16 cellular contexts compared by ENCODE assay signal in genomic region chr1:31657972-31658510, GRCh38. TPM values are rescaled to one million over a fixed set of nuclear protein-coding genes. Genes with fewer than 3 reads are reported as not detected.
DNase-seq lines count a peak whose midpoint lies in the region; ATAC-seq, FAIRE-seq and TF ChIP-seq lines count a peak whose summit lies in the region.
"Had no signal": no experiment of that assay in that cellular context is flagged by ENCODE, and none has a peak within 500 bp of the region (broad histone marks: within the 10 kb centered on the region; RNA-seq: fewer than 3 reads in every experiment).

No MANE protein-coding gene starts in this region.

- no peak overlapping the region for H4K91ac ChIP-seq in H1 (replicated peaks; ENCODE audit: insufficient read length, low read length)

- no peaks in the 10 kb centered on the region for H3K36me3 ChIP-seq in BLaER1
- no peaks in the 10 kb centered on the region; a peak in 1 of 8 replicates for H3K36me3 ChIP-seq in H1 (ENCODE audit: control insufficient read depth in 2 of 4, insufficient read depth in 4 of 4, low read length in 3 of 4)
- H3K36me3 ChIP-seq in osteoblast (ENCODE audit: insufficient read depth, low read length), result peaks cover 91% of the 10 kb centered on the region
- H3K36me3 ChIP-seq in PC-9 (ENCODE audit: low read depth), result no peaks in the 10 kb centered on the region
- H3K36me3 ChIP-seq: HAP-1 had no signal

- no peak for TF ChIP-seq RAD21 in H1 (IDR thresholded peaks at IDR 0.05 in 1 of 2, conservative IDR thresholded peaks at IDR 0.05 in 1 of 2; ENCODE audit: low read depth in 2 of 2, low read length in 2 of 2)

- H2BK15ac ChIP-seq in H1 (ENCODE audit: low read length), result no peak overlapping the region

- no peaks in the 10 kb centered on the region for H3K23me2 ChIP-seq in H1 (ENCODE audit: low read depth, low read length)

- H3K56ac ChIP-seq in H1 (replicated peaks; ENCODE audit: insufficient read length, low read depth, low read length), result no peak overlapping the region

- H4K8ac ChIP-seq in H1 (ENCODE audit: extremely low read depth, insufficient read depth, low read length), result 0 out of 2 replicates have a peak overlapping the region, but pooled peaks have one; percentile 3

- H3K9me2 ChIP-seq in PC-9 (ENCODE audit: insufficient read depth), result no peaks in the 10 kb centered on the region

- H3K9me3 ChIP-seq in BLaER1, result no peaks in the 10 kb centered on the region
- no peaks in the 10 kb centered on the region for H3K9me3 ChIP-seq in H1 (ENCODE audit: insufficient read depth in 2 of 2, low read depth in 1 of 2, low read length in 1 of 2)
- H3K9me3 ChIP-seq in osteoblast (ENCODE audit: low read depth, low read length), result no peaks in the 10 kb centered on the region
- H3K9me3 ChIP-seq in PC-9 (ENCODE audit: insufficient read depth, low read depth), result no peaks in the 10 kb centered on the region
- H3K9me3 ChIP-seq: HAP-1 had no signal

- H4K20me1 ChIP-seq in BLaER1, result no peaks in the 10 kb centered on the region
- peaks cover 0 to 2% of the 10 kb centered on the region in 2 experiments for H4K20me1 ChIP-seq in H1 (replicated peaks in 1 of 2; ENCODE audit: control insufficient read depth in 1 of 2, insufficient read depth in 2 of 2, low read length in 2 of 2)
- H4K20me1 ChIP-seq in osteoblast (ENCODE audit: insufficient read depth, low read length), result peaks cover 9% of the 10 kb centered on the region
- H4K20me1 ChIP-seq in PC-9 (ENCODE audit: insufficient read depth), result no peaks in the 10 kb centered on the region

- no peak overlapping the region for H2BK5ac ChIP-seq in H1 (ENCODE audit: low read depth, low read length)

- H2BK12ac ChIP-seq in H1 (ENCODE audit: low read depth, low read length), result no peak overlapping the region

- no peaks in the 10 kb centered on the region for H3F3A ChIP-seq in PC-9 (ENCODE audit: insufficient read depth, low read depth)

- H3K4me3 ChIP-seq in BLaER1 (no peak overlapping the region), NB4 (ENCODE audit: low read depth, low read length) (no peak overlapping the region), H1 (ENCODE audit: extremely low read depth in 1 of 4, insufficient read depth in 2 of 4, low read depth in 3 of 4, low read length in 4 of 4) (no peak overlapping the region), osteoblast (ENCODE audit: insufficient read depth, low read length) (no peak overlapping the region), PC-9 (no peak overlapping the region)
- H3K4me3 ChIP-seq: GM23338, HAP-1 had no signal

- TF ChIP-seq EP300 in H1 (IDR thresholded peaks at IDR 0.05; ENCODE audit: borderline replicate concordance in 1 of 2, low read depth in 2 of 2, low read length in 2 of 2), result no peak

- H3K4me2 ChIP-seq in BLaER1, result peak overlapping the region; percentile 84
- H3K4me2 ChIP-seq in H1 (ENCODE audit: insufficient read depth in 1 of 2, low read depth in 2 of 2, low read length in 2 of 2), result no peak overlapping the region
- no peak overlapping the region for H3K4me2 ChIP-seq in osteoblast (ENCODE audit: insufficient read depth, low read length)
- H3K4me2 ChIP-seq in PC-9, result no peak overlapping the region
- H3K4me2 ChIP-seq: GM23338 had no signal

- H3K18ac ChIP-seq in H1 (ENCODE audit: extremely low read depth, low read length), result no peak overlapping the region

- no peak for TF ChIP-seq POLR2A in NB4 (IDR thresholded peaks at IDR 0.05; ENCODE audit: extremely low read depth, insufficient read length)
- no peak for TF ChIP-seq POLR2A in H1 (IDR thresholded peaks at IDR 0.05; ENCODE audit: control extremely low read depth in 1 of 2, low read depth in 2 of 2, low read length in 2 of 2)

- TF ChIP-seq CTCF in NB4 (IDR thresholded peaks at IDR 0.05; ENCODE audit: low read depth, low read length), result no peak
- no peak for TF ChIP-seq CTCF in H1 (IDR thresholded peaks at IDR 0.05; ENCODE audit: control extremely low read depth in 1 of 3, insufficient read depth in 1 of 3, low read depth in 1 of 3, low read length in 3 of 3)
- TF ChIP-seq CTCF in osteoblast (IDR thresholded peaks at IDR 0.05; ENCODE audit: extremely low read depth, low read depth, low read length), result no peak
- TF ChIP-seq CTCF in PC-9 (conservative IDR thresholded peaks at IDR 0.05), result no peak

- H3K79me1 ChIP-seq in H1 (ENCODE audit: low read depth, low read length), result no peaks in the 10 kb centered on the region

- WGBS in H1 (ENCODE audit: extremely low coverage in 1 of 2, insufficient coverage in 1 of 2, insufficient read length in 1 of 2, insufficient replicate concordance in 2 of 2, low coverage in 1 of 2, low lambda C conversion rate in 2 of 2, missing lambda C conversion rate in 1 of 2), 2 experiments, result 95% methylated on average over 12 of the region's 12 CpGs; no CpG with 5 or more reads in 1 of the 2 experiments

- no peak overlapping the region for H2AFZ ChIP-seq in H1 (ENCODE audit: low read length)
- no peak overlapping the region for H2AFZ ChIP-seq in osteoblast (ENCODE audit: low read length)
- H2AFZ ChIP-seq in PC-9, result no peak overlapping the region
- H2AFZ ChIP-seq: GM23338 had no signal

- H3K4me1 ChIP-seq in BLaER1 (peaks cover 77% of the 10 kb centered on the region), H1 (replicated peaks in 1 of 4; ENCODE audit: control insufficient read depth in 3 of 4, insufficient read depth in 4 of 4, low read length in 3 of 4) (no peaks in the 10 kb centered on the region), osteoblast (ENCODE audit: insufficient read depth, low read length) (peaks cover 8% of the 10 kb centered on the region), PC-9 (replicated peaks; ENCODE audit: insufficient read depth) (no peaks in the 10 kb centered on the region)
- H3K4me1 ChIP-seq: HAP-1 had no signal

- DNase-seq in NB4 (ENCODE audit: low read depth), result peak; percentile 39
- no peak for DNase-seq in H1 (ENCODE audit: low read depth in 1 of 2, low spot score in 2 of 2)
- DNase-seq in osteoblast (ENCODE audit: insufficient read length, low spot score, missing footprints), result peak; percentile 57
- no peak for DNase-seq in PC-9
- no peak for DNase-seq in NK-92 treated with Interleukin-12 subunit alpha and Interleukin-12 subunit beta, amount 100 ng/mL, for 24 hours (lab: John Stamatoyannopoulos, UW)
- DNase-seq: CD4-positive, CD25-positive, alpha-beta regulatory T cell; DMS53 had no signal

- ATAC-seq in HG03196 (IDR thresholded peaks at IDR 0.05; ENCODE audit: unreplicated experiment) (no peak), GM21717 (IDR thresholded peaks at IDR 0.05; ENCODE audit: unreplicated experiment) (no peak)
- ATAC-seq: GM23338 had no signal

- FAIRE-seq in H1 (lab: Jason Lieb, UNC), result no peak
- FAIRE-seq: GM18507 had no signal

- no peak overlapping the region for H2BK120ac ChIP-seq in H1 (replicated peaks; ENCODE audit: low read depth, low read length)

- no peak overlapping the region for H2AK5ac ChIP-seq in H1 (ENCODE audit: low read depth, low read length)

- BruUV-seq in PC-9 (replicated peaks; lab: Mats Ljungman, UMichigan), result no TSS peak

- intact Hi-C loops in PC-9 (cut with micrococcal nuclease; ENCODE audit: unreplicated experiment), result no loop called here

- no peak overlapping the region for H4K5ac ChIP-seq in H1 (ENCODE audit: insufficient read length, low read depth, low read length)

- CTCF ChIA-PET in H1 (lab: Charles Lee; ENCODE audit: partially characterized antibody) (interaction anchor here (1.1 to 19.3 kb wide), 4 partner anchors 24 to 131 kb away, joined by 3 to 370 read pairs (median 4); no protein-coding TSS in a partner anchor), PC-9 (lab: Charles Lee) (interaction anchor here (0.5 kb wide), 1 partner anchor 131 kb away, joined by 11 read pairs; no protein-coding TSS in a partner anchor)

- H3K27me3 ChIP-seq in BLaER1 (no peaks in the 10 kb centered on the region), H1 (replicated peaks in 1 of 4; ENCODE audit: control insufficient read depth in 3 of 4, extremely low read depth in 1 of 4, insufficient read depth in 3 of 4, low read length in 3 of 4) (no peaks in the 10 kb centered on the region), osteoblast (ENCODE audit: insufficient read depth, low read length) (no peaks in the 10 kb centered on the region), PC-9 (ENCODE audit: insufficient read depth, low read depth) (no peaks in the 10 kb centered on the region)

- H3K23ac ChIP-seq in H1 (ENCODE audit: insufficient read length), result no peak overlapping the region

- no peak overlapping the region for H3K14ac ChIP-seq in H1 (ENCODE audit: insufficient read length)

- H3K27ac ChIP-seq in BLaER1, result peak overlapping the region; percentile 85
- H3K27ac ChIP-seq in H1 (ENCODE audit: low read depth, low read length), result no peak overlapping the region
- no peak overlapping the region for H3K27ac ChIP-seq in osteoblast (ENCODE audit: low read depth, low read length)
- no peak overlapping the region for H3K27ac ChIP-seq in PC-9
- H3K27ac ChIP-seq: 22Rv1 had no signal

- H3K4ac ChIP-seq in H1 (replicated peaks; ENCODE audit: insufficient read length, low read depth, low read length), result no peak overlapping the region

- H2BK20ac ChIP-seq in H1 (ENCODE audit: low read length), result no peak overlapping the region

- H3K79me2 ChIP-seq in H1 (ENCODE audit: control insufficient read depth in 1 of 2, insufficient read depth in 2 of 2, low read length in 2 of 2) (no peaks in the 10 kb centered on the region), osteoblast (ENCODE audit: insufficient read depth, low read length) (no peaks in the 10 kb centered on the region), PC-9 (ENCODE audit: low read depth) (no peaks in the 10 kb centered on the region)

- H3K9ac ChIP-seq in BLaER1 (peak overlapping the region; percentile 53), H1 (replicated peaks in 1 of 4; ENCODE audit: extremely low read depth in 1 of 4, low read depth in 3 of 4, low read length in 3 of 4) (no peak overlapping the region)

- POLR2A ChIA-PET in H1 (lab: Charles Lee; ENCODE audit: partially characterized antibody), result interaction anchor here (0.9 to 2.0 kb wide), 2 partner anchors 13 to 15 kb away, joined by 3 to 12 read pairs; partner anchors contain the start of gene PEF1
- POLR2A ChIA-PET in PC-9 (lab: Charles Lee; ENCODE audit: unreplicated experiment), result interaction anchor here (0.6 kb wide), 1 partner anchor 160 kb away, joined by 3 read pairs; no protein-coding TSS in a partner anchor

RNA-seq across cellular contexts. Expression of gene PEF1, which starts 13.4 kb away (rescaled TPM):
- total RNA-seq in H1 (2021; fragmentation: NEBNext Ultra II Directional; extraction: Animal tissue kit (Norgen Biotek cat#: 25700)), result 35.2 and 38.8 TPM in 2 replicates
- 61.2 and 69.2 TPM in 2 replicates for polyA plus RNA-seq in H1 (2011; rRNA removed)
- polyA plus RNA-seq in H1 (2011; cell fraction: cytosol; rRNA removed), result 51.1 TPM
- 50.9 TPM for polyA plus RNA-seq in H1 (2011; cell fraction: nucleus; rRNA removed)
- 32.7 to 43.6 TPM (median 41.6 TPM) in 4 replicates for polyA plus RNA-seq in H1 (2012, experiment 1 of 2)
- 65.6 TPM for polyA plus RNA-seq in H1 (2012, experiment 2 of 2)
- 30.8 TPM for polyA plus RNA-seq in H1 (2013, experiment 1 of 2)
- polyA plus RNA-seq in H1 (2013, experiment 2 of 2), result 31.1 TPM
- polyA minus RNA-seq in H1 (2011; rRNA and poly(A)+ RNA removed), result 63.3 and 65.6 TPM in 2 replicates
- polyA minus RNA-seq in H1 (2011; cell fraction: cytosol; rRNA and poly(A)+ RNA removed), result 23.8 TPM
- 28.8 TPM for polyA minus RNA-seq in H1 (2011; cell fraction: nucleus; rRNA and poly(A)+ RNA removed)
- 75.7 and 86.5 TPM in 2 replicates for total RNA-seq in osteoblast
- 40.3 and 44.5 TPM in 2 replicates for total RNA-seq in PC-9 (2021)

RNA-seq across cellular contexts. Expression of gene HCRTR1, which starts 40.6 kb away (rescaled TPM):
- total RNA-seq in H1 (2021; fragmentation: NEBNext Ultra II Directional; extraction: Animal tissue kit (Norgen Biotek cat#: 25700)), result 0.35 and 0.44 TPM in 2 replicates
- 0.39 and 0.61 TPM in 2 replicates for polyA plus RNA-seq in H1 (2011; rRNA removed)
- polyA plus RNA-seq in H1 (2011; cell fraction: cytosol; rRNA removed), result 0.65 TPM
- 1.2 TPM for polyA plus RNA-seq in H1 (2011; cell fraction: nucleus; rRNA removed)
- 0.29 to 0.44 TPM (median 0.36 TPM) in 3 of 4 replicates, not detected in the other for polyA plus RNA-seq in H1 (2012, experiment 1 of 2)
- polyA plus RNA-seq in H1 (2012, experiment 2 of 2), result 0.21 TPM
- polyA plus RNA-seq in H1 (2013, experiment 1 of 2), result 0.22 TPM
- polyA plus RNA-seq in H1 (2013, experiment 2 of 2), result 0.33 TPM
- polyA minus RNA-seq in H1 (2011; rRNA and poly(A)+ RNA removed), result 0.32 and 0.35 TPM in 2 replicates
- not detected for polyA minus RNA-seq in H1 (2011; cell fraction: cytosol; rRNA and poly(A)+ RNA removed)
- polyA minus RNA-seq in H1 (2011; cell fraction: nucleus; rRNA and poly(A)+ RNA removed), result not detected
- total RNA-seq in osteoblast, result not detected in 2 replicates
- not detected in 2 replicates for total RNA-seq in PC-9 (2021)
- total RNA-seq: A673; CD4-positive, CD25-positive, alpha-beta regulatory T cell had no signal
- polyA plus RNA-seq: BJ; CD4-positive, CD25-positive, alpha-beta regulatory T cell had no signal

RNA-seq across cellular contexts. Expression of gene COL16A1, which starts 45.8 kb away (rescaled TPM):
- 7.9 and 10.5 TPM in 2 replicates for total RNA-seq in H1 (2021; fragmentation: NEBNext Ultra II Directional; extraction: Animal tissue kit (Norgen Biotek cat#: 25700))
- 2.0 and 3.4 TPM in 2 replicates for polyA plus RNA-seq in H1 (2011; rRNA removed)
- polyA plus RNA-seq in H1 (2011; cell fraction: cytosol; rRNA removed), result 4.3 TPM
- 31.3 TPM for polyA plus RNA-seq in H1 (2011; cell fraction: nucleus; rRNA removed)
- 6.8 to 10.8 TPM (median 7.9 TPM) in 4 replicates for polyA plus RNA-seq in H1 (2012, experiment 1 of 2)
- 2.9 TPM for polyA plus RNA-seq in H1 (2012, experiment 2 of 2)
- 4.2 TPM for polyA plus RNA-seq in H1 (2013, experiment 1 of 2)
- polyA plus RNA-seq in H1 (2013, experiment 2 of 2), result 3.6 TPM
- polyA minus RNA-seq in H1 (2011; rRNA and poly(A)+ RNA removed), result 3.3 and 4.2 TPM in 2 replicates
- polyA minus RNA-seq in H1 (2011; cell fraction: cytosol; rRNA and poly(A)+ RNA removed), result 6.8 TPM
- 8.7 TPM for polyA minus RNA-seq in H1 (2011; cell fraction: nucleus; rRNA and poly(A)+ RNA removed)
- total RNA-seq in osteoblast (158 and 197 TPM in 2 replicates), PC-9 (2021) (3.6 and 4.8 TPM in 2 replicates)
- total RNA-seq: CD4-positive, CD25-positive, alpha-beta regulatory T cell had no signal
- polyA plus RNA-seq: CD4-positive, CD25-positive, alpha-beta regulatory T cell had no signal

Comparison
In these comparisons a context has a peak if more than half of its experiments do, and no peak if none do; other contexts are left out.
1. DNase-seq: peak in NB4 (single experiment) and osteoblast (single experiment); none in H1 (0 of 2), PC-9 (0 of 2) and NK-92 treated with Interleukin-12 subunit alpha and Interleukin-12 subunit beta, amount 100 ng/mL, for 24 hours (single experiment).
2. RNA of gene COL16A1, which starts 45.8 kb away (total RNA-seq): 158 to 197 TPM in osteoblast; 7.9 to 10.5 TPM in H1 and 3.6 to 4.8 TPM in PC-9; every median in the first group is over 10 times any median in the second.